18 cellular contexts compared by ENCODE assay signal in genomic region chr9:72948906-72949582, GRCh38. TPM values are rescaled to one million over a fixed set of nuclear protein-coding genes. Genes with fewer than 3 reads are reported as not detected.
DNase-seq lines count a peak whose midpoint lies in the region; ATAC-seq and TF ChIP-seq lines count a peak whose summit lies in the region.
"Had no signal": no experiment of that assay in that cellular context is flagged by ENCODE, and none has a peak within 500 bp of the region (broad histone marks: within the 10 kb centered on the region; RNA-seq: fewer than 3 reads in every experiment).

No MANE protein-coding gene starts in this region.

- peak overlapping the region; percentile 87 for H3K4me3 Mint-ChIP-seq in HFFc6
- H3K4me3 Mint-ChIP-seq: activated naive CD4-positive, alpha-beta T cell treated with anti-CD3 and anti-CD28 coated beads, Interleukin-2, amount 10 ng/mL, durations not matched to agents 7 days and 5 days; natural killer cell had no signal

- TF ChIP-seq POLR2A in right lobe of liver (IDR thresholded peaks at IDR 0.05) (no peak), stomach (IDR thresholded peaks at IDR 0.05) (no peak)

- intact Hi-C loops in right lobe of liver (cut with DNase I) (no loop called here), stomach (cut with DNase I; ENCODE audit: low total_unique reads) (no loop called here)

- peak overlapping the region; percentile 2; the same call in 1 of the 2 replicates for H3K27ac Mint-ChIP-seq in HFFc6
- H3K27ac Mint-ChIP-seq: activated naive CD4-positive, alpha-beta T cell treated with anti-CD3 and anti-CD28 coated beads, Interleukin-2, amount 10 ng/mL, durations not matched to agents 7 days and 5 days; natural killer cell had no signal

- peak; percentile 5 to 21 (median 11) for ATAC-seq in right lobe of liver
- ATAC-seq: natural killer cell had no signal

- H3K9me3 Mint-ChIP-seq in HFFc6 = no peaks in the 10 kb centered on the region
- H3K9me3 Mint-ChIP-seq: activated naive CD4-positive, alpha-beta T cell treated with anti-CD3 and anti-CD28 coated beads, Interleukin-2, amount 10 ng/mL, durations not matched to agents 7 days and 5 days; natural killer cell had no signal

- DNase-seq in HFFc6 (no peak), dermis blood vessel endothelial cell (peak; percentile 42), right lobe of liver (no peak), stomach (no peak), mesenteric fat pad (ENCODE audit: low spot score) (no peak), DMS153 treated with DMSO at 0.1 percent for 48 hours (lab: John Stamatoyannopoulos, UW; ENCODE audit: unreplicated experiment) (no peak), LoVo (ENCODE audit: low spot score) (no peak)
- no peak for DNase-seq in activated CD8-positive, alpha-beta memory T cell treated with anti-CD3 and anti-CD28 coated beads, Interleukin-2, amount 50 U/mL, for 48 hours
- DNase-seq: activated naive CD4-positive, alpha-beta T cell treated with anti-CD3 and anti-CD28 coated beads, Interleukin-2, amount 10 ng/mL, durations not matched to agents 7 days and 5 days; caudate nucleus; H7; natural killer cell; NCI-H1092; NCI-H226; RPMI8226; stimulated activated CD4-positive, alpha-beta T cell treated with anti-CD3 and anti-CD28 coated beads, Interleukin-12 subunit alpha, Interleukin-12 subunit beta, amount 100 ng/mL, for 4 hours; T-helper 9 cell had no signal

- H3K36me3 Mint-ChIP-seq in HFFc6 (ENCODE audit: low read depth) = peaks cover 15% of the 10 kb centered on the region; the same call in 1 of the 2 replicates
- H3K36me3 Mint-ChIP-seq: activated naive CD4-positive, alpha-beta T cell treated with anti-CD3 and anti-CD28 coated beads, Interleukin-2, amount 10 ng/mL, durations not matched to agents 7 days and 5 days; natural killer cell had no signal

- no peak for TF ChIP-seq EP300 in stomach (IDR thresholded peaks at IDR 0.05)

- H3K9me3 ChIP-seq in right lobe of liver (no peaks in the 10 kb centered on the region), stomach (no peaks in the 10 kb centered on the region)

- 10% methylated on average over 5 of the region's 5 CpGs for WGBS in right lobe of liver (ENCODE audit: insufficient coverage, low coverage, low lambda C conversion rate, missing lambda C conversion rate)
- WGBS in stomach, 5 donors = 17 to 42% (median 31%) methylated on average over 5 of the region's 5 CpGs

- peaks cover 72% of the 10 kb centered on the region for H3K4me1 Mint-ChIP-seq in HFFc6 (ENCODE audit: low read depth)
- H3K4me1 Mint-ChIP-seq: activated naive CD4-positive, alpha-beta T cell treated with anti-CD3 and anti-CD28 coated beads, Interleukin-2, amount 10 ng/mL, durations not matched to agents 7 days and 5 days had no signal

- H3K27ac ChIP-seq in right lobe of liver = peak overlapping the region; percentile 73 to 87 (median 78)
- peak overlapping the region; percentile 73 to 91 (median 78) for H3K27ac ChIP-seq in stomach

- H3K27me3 Mint-ChIP-seq in HFFc6 (ENCODE audit: insufficient read depth) = peaks cover 4% of the 10 kb centered on the region; the same call in 1 of the 2 replicates

- TF ChIP-seq CTCF in HFFc6 (IDR thresholded peaks at IDR 0.05) = no peak
- no peak for TF ChIP-seq CTCF in right lobe of liver (IDR thresholded peaks at IDR 0.05)
- TF ChIP-seq CTCF in stomach (IDR thresholded peaks at IDR 0.05) = no peak

- H3K27me3 ChIP-seq in right lobe of liver = no peaks in the 10 kb centered on the region
- H3K27me3 ChIP-seq in stomach = no peaks in the 10 kb centered on the region

- H3K4me3 ChIP-seq in right lobe of liver (peak overlapping the region; percentile 7 to 65 (median 54)), stomach (peak overlapping the region; percentile 24 to 54 (median 38))

- H3K4me1 ChIP-seq in right lobe of liver (peaks cover 0 to 40% (median 14%) of the 10 kb centered on the region in 4 donors), stomach (peaks cover 9 to 66% (median 40%) of the 10 kb centered on the region in 4 donors)

- H3K36me3 ChIP-seq in right lobe of liver = no peaks in the 10 kb centered on the region
- H3K36me3 ChIP-seq in stomach = no peaks in the 10 kb centered on the region

RNA-seq across cellular contexts. Expression of gene ALDH1A1, which starts 3.8 kb away (rescaled TPM):
- 100 to 1,000 TPM; 166 to 720 (median 656) TPM for total RNA-seq in HFFc6 (2021; fragmentation: NEBNext Ultra II Directional; extraction: Animal tissue kit (Norgen Biotek cat#: 25700))
- total RNA-seq in dermis blood vessel endothelial cell = 1,650 and 2,914 TPM in 2 replicates
- total RNA-seq in right lobe of liver = 1,000 to 10,000 TPM in 1 of 6 experiments, 100 to 1,000 TPM in 5; 309 to 1,702 (median 521) TPM
- 100 to 1,000 TPM in 4 of 5 donors, 10 to 100 TPM in 1; 92.1 to 320 (median 187) TPM for total RNA-seq in stomach
- 100 to 1,000 TPM; 157 to 423 (median 409) TPM for polyA plus RNA-seq in stomach
- total RNA-seq in mesenteric fat pad = 136 TPM
- total RNA-seq: Daoy had no signal
